ENCODE assay signal across 35 cellular contexts in the genomic region with DNA sequence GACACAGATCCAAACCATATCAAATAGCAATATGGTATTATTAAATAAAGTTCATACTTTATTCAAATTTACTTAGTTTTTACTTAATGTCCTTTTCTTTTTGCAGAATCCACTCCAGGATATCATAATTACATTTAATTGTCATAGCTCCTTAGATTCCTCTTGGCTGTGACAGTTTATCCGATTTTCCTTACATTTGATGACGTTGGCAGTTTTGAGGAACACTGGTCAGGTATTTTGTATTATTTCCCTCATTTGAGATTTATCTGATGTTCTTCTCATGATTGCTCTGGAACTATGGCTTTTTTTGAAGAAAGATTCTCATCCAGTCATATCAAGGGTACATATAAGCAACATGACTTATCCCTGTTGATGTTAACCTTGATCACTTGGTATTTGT.
"Had no signal": no experiment of that assay in that cellular context is flagged by ENCODE, and none has a peak within 500 bp of the region (broad histone marks: within the 10 kb centered on the region; RNA-seq: fewer than 3 reads in every experiment).

No MANE protein-coding gene starts in this region.

- H3K36me3 ChIP-seq: MG63 had no signal

- H3K27me3 ChIP-seq: MG63 had no signal

- H3K4me3 ChIP-seq: MG63 had no signal

- H3K9me3 ChIP-seq: MG63 had no signal

- DNase-seq: Kasumi-1, MG63, MM.1S, MV-4-11, NCI-H1048, NCI-H1092, NCI-H1092 treated with DMSO at 0.1 percent for 48 hours, NCI-H1105, NCI-H1105 treated with DMSO at 0.1 percent for 48 hours, NCI-H1417, NCI-H1417 treated with DMSO at 0.1 percent for 48 hours, NCI-H1436, NCI-H1436 treated with DMSO at 0.1 percent for 48 hours, NCI-H146, NCI-H1694, NCI-H1694 treated with DMSO at 0.1 percent for 48 hours, NCI-H187, NCI-H187 treated with DMSO at 0.1 percent for 48 hours, NCI-H1930, NCI-H2029, NCI-H2029 treated with DMSO at 0.1 percent for 48 hours, NCI-H2081, NCI-H2081 treated with DMSO at 0.1 percent for 48 hours, NCI-H2107, NCI-H2171, NCI-H2171 treated with DMSO at 0.1 percent for 48 hours, NCI-H2227 treated with DMSO at 0.1 percent for 48 hours, NCI-H345, NCI-H446, NCI-H446 treated with DMSO at 0.1 percent for 48 hours, NCI-H510A, NCI-H510A treated with DMSO at 0.1 percent for 48 hours, NCI-H524, NCI-H524 treated with DMSO at 0.1 percent for 48 hours, NCI-H526 had no signal
